ENCODE assay signal across 11 cellular contexts in genomic region chr11:47765086-47765485, GRCh38. TPM values are rescaled to one million over a fixed set of nuclear protein-coding genes. Genes with fewer than 3 reads are reported as not detected.
DNase-seq lines count a peak whose midpoint lies in the region; ATAC-seq and TF ChIP-seq lines count a peak whose summit lies in the region.
"Had no signal": no experiment of that assay in that cellular context is flagged by ENCODE, and none has a peak within 500 bp of the region (broad histone marks: within the 10 kb centered on the region; RNA-seq: fewer than 3 reads in every experiment).

No MANE protein-coding gene starts in this region.

- TF ChIP-seq CTCF in GM12864 (IDR thresholded peaks at IDR 0.05; ENCODE audit: low read depth, low read length, missing control alignments) = no peak
- TF ChIP-seq CTCF in PC-3 (conservative IDR thresholded peaks at IDR 0.05; ENCODE audit: low read depth, low read length) = no peak
- TF ChIP-seq CTCF in osteoblast (IDR thresholded peaks at IDR 0.05; ENCODE audit: extremely low read depth, low read depth, low read length) = no peak

- peaks cover 14% of the 10 kb centered on the region for H4K20me1 ChIP-seq in PC-3 (ENCODE audit: low read length)
- H4K20me1 ChIP-seq in osteoblast (ENCODE audit: insufficient read depth, low read length) = peaks cover 31% of the 10 kb centered on the region

- no peak overlapping the region for H3K27ac ChIP-seq in PC-3 (ENCODE audit: low read length)
- H3K27ac ChIP-seq in osteoblast (ENCODE audit: low read depth, low read length) = no peak overlapping the region

- BruUV-seq in PC-3 (replicated peaks; lab: Mats Ljungman, UMichigan) = no TSS peak

- DNase-seq in GM12864 (ENCODE audit: low read depth) (no peak), PC-3 (no peak), osteoblast (ENCODE audit: insufficient read length, low spot score, missing footprints) (no peak), hepatic stellate cell (ENCODE audit: low spot score) (no peak), NCI-H2081 treated with DMSO at 0.1 percent for 48 hours (lab: John Stamatoyannopoulos, UW) (no peak), T-helper 9 cell (no peak)
- no peak for DNase-seq in effector memory CD8-positive, alpha-beta T cell
- DNase-seq: stimulated activated naive CD4-positive, alpha-beta T cell treated with Interleukin-2 at 50 U/mL for 16 hours had no signal

- no peak overlapping the region for H2AFZ ChIP-seq in PC-3 (ENCODE audit: low read length)
- H2AFZ ChIP-seq in osteoblast (ENCODE audit: low read length) = no peak overlapping the region

- H3K9me3 ChIP-seq in PC-3 (ENCODE audit: low read length) = no peaks in the 10 kb centered on the region
- H3K9me3 ChIP-seq in osteoblast (ENCODE audit: low read depth, low read length) = no peaks in the 10 kb centered on the region
- H3K9me3 ChIP-seq: neutrophil, SJSA1 had no signal

- H3K4me2 ChIP-seq in PC-3 (ENCODE audit: low read length) = peak overlapping the region; percentile 98
- peak overlapping the region; percentile 86 for H3K4me2 ChIP-seq in osteoblast (ENCODE audit: insufficient read depth, low read length)

- H3K27ac Mint-ChIP-seq in effector memory CD8-positive, alpha-beta T cell = peak overlapping the region; percentile 100

- peak overlapping the region; percentile 94 to 96 for H3K4me3 Mint-ChIP-seq in effector memory CD8-positive, alpha-beta T cell

- H3K9me3 Mint-ChIP-seq in effector memory CD8-positive, alpha-beta T cell = no peaks in the 10 kb centered on the region

- CTCF ChIA-PET in PC-3 (lab: Charles Lee) = no interaction called here

- H3K79me2 ChIP-seq in PC-3 (ENCODE audit: low read length) (peaks cover 73% of the 10 kb centered on the region), osteoblast (ENCODE audit: insufficient read depth, low read length) (peaks cover 69% of the 10 kb centered on the region)

- H3K36me3 Mint-ChIP-seq in effector memory CD8-positive, alpha-beta T cell (ENCODE audit: insufficient read depth) = peaks cover 74% of the 10 kb centered on the region

- H3K27me3 ChIP-seq in PC-3 (ENCODE audit: low read length) = no peaks in the 10 kb centered on the region
- no peaks in the 10 kb centered on the region for H3K27me3 ChIP-seq in osteoblast (ENCODE audit: insufficient read depth, low read length)
- H3K27me3 ChIP-seq: neutrophil, SJSA1 had no signal

- H3K9me2 ChIP-seq in PC-3 (replicated peaks; ENCODE audit: low read length) = no peaks in the 10 kb centered on the region

- H3K4me3 ChIP-seq in GM12864 (ENCODE audit: low read depth, low read length) (peak overlapping the region; percentile 98), PC-3 (ENCODE audit: low read length) (peak overlapping the region; percentile 99), osteoblast (ENCODE audit: insufficient read depth, low read length) (peak overlapping the region; percentile 95)

- intact Hi-C loops in PC-3 (cut with micrococcal nuclease) = loop anchor here (5.0 kb wide), 2 partner anchors 82 to 123 kb away; partner anchors contain the start of genes MTCH2 and NUP160

- H3K9ac ChIP-seq in PC-3 (ENCODE audit: low read length) = no peak overlapping the region

- POLR2A ChIA-PET in PC-3 (lab: Charles Lee; ENCODE audit: unreplicated experiment) = no interaction called here

- no peak for ATAC-seq in PC-3
- no peak for ATAC-seq in effector memory CD8-positive, alpha-beta T cell (replicated peaks)
- no peak for ATAC-seq in HG02938 (IDR thresholded peaks at IDR 0.05; ENCODE audit: unreplicated experiment)

- H3K36me3 ChIP-seq in PC-3 (ENCODE audit: low read depth, low read length) = peaks cover 33% of the 10 kb centered on the region
- H3K36me3 ChIP-seq in osteoblast (ENCODE audit: insufficient read depth, low read length) = peaks cover 47% of the 10 kb centered on the region

- H3K27me3 Mint-ChIP-seq in effector memory CD8-positive, alpha-beta T cell = no peaks in the 10 kb centered on the region

- peaks cover 18 to 27% of the 10 kb centered on the region in 2 donors for H3K4me1 Mint-ChIP-seq in effector memory CD8-positive, alpha-beta T cell (ENCODE audit: low read depth in 2 of 2)

- H3F3A ChIP-seq in PC-3 (ENCODE audit: low read length, unreplicated experiment) = no peaks in the 10 kb centered on the region

- H3K4me1 ChIP-seq in PC-3 (ENCODE audit: insufficient read depth, low read length) (peaks cover 16% of the 10 kb centered on the region), osteoblast (ENCODE audit: insufficient read depth, low read length) (peaks cover 14% of the 10 kb centered on the region)

RNA-seq across cellular contexts. Expression of gene FNBP4, which starts 2.1 kb away (rescaled TPM):
- total RNA-seq in PC-3 (2014; rRNA removed) (37.4 and 60.1 TPM in 2 replicates), osteoblast (126 and 130 TPM in 2 replicates)

RNA-seq across cellular contexts. Expression of gene AGBL2, which starts 49.9 kb away (rescaled TPM):
- total RNA-seq in PC-3 (2014; rRNA removed) = 1.8 TPM in 1 of 2 replicates, not detected in the other
- 2.2 and 2.4 TPM in 2 replicates for total RNA-seq in osteoblast
